13 cellular contexts compared by ENCODE assay signal in the genomic region with DNA sequence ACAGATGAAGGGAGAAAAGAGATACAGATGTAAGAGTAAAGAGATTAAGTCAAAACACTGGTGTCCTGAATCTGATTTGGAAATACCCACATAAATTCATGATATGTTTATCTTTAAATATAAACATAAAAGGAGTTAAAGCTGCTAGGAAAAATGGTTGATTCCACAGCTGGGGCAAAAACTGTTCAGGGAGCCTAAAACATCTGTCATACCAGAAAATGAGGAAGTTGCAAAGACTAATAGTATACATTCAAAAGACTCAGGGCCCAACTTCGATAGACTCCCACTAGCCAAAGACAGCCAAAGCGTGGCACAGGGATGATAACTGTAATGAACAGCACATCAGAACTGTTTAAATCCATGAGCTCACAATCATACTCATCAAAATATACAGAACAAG.
DNase-seq lines count a peak whose midpoint lies in the region; ATAC-seq, FAIRE-seq and TF ChIP-seq lines count a peak whose summit lies in the region.
"Had no signal": no experiment of that assay in that cellular context is flagged by ENCODE, and none has a peak within 500 bp of the region (broad histone marks: within the 10 kb centered on the region; RNA-seq: fewer than 3 reads in every experiment).

No MANE protein-coding gene starts in this region.

- peaks cover 32% of the 10 kb centered on the region for H3K4me1 ChIP-seq in GM12878 (ENCODE audit: control insufficient read depth, insufficient read depth, low read length)

- in situ Hi-C loops in GM12878 (cut with MboI), result no loop called here

- no peak overlapping the region for H3K9ac ChIP-seq in GM12878 (ENCODE audit: control insufficient read depth, insufficient read depth, low read length)

- RAD21 ChIA-PET in GM12878 (lab: Charles Lee; ENCODE audit: unreplicated experiment), result interaction anchor here (0.8 to 5.4 kb wide), 12 partner anchors 8 to 142 kb away, joined by 3 to 55 read pairs (median 6); no protein-coding TSS in a partner anchor

- no TSS peak for BruUV-seq in GM12878 (replicated peaks; lab: Mats Ljungman, UMichigan)

- TF ChIP-seq EP300 in GM12878 (IDR thresholded peaks at IDR 0.05; ENCODE audit: borderline replicate concordance in 1 of 2, control insufficient read depth in 1 of 2, low read depth in 2 of 2, low read length in 2 of 2), result no peak

- WGBS in GM12878 (ENCODE audit: insufficient coverage, insufficient replicate concordance, low lambda C conversion rate, missing lambda C conversion rate), result 23% methylated on average over 2 of the region's 2 CpGs

- POLR2A ChIA-PET in GM12878 (lab: Charles Lee), result interaction anchor here (0.6 to 2.6 kb wide), 10 partner anchors 9 to 71 kb away, joined by 3 to 21 read pairs (median 5); no protein-coding TSS in a partner anchor

- no peak for TF ChIP-seq RAD21 in GM12878 (IDR thresholded peaks at IDR 0.05; ENCODE audit: insufficient read depth, low read depth, low read length)

- ATAC-seq in GM18861 (IDR thresholded peaks at IDR 0.05; ENCODE audit: unreplicated experiment), result peak; percentile 56
- ATAC-seq in GM21737 (IDR thresholded peaks at IDR 0.05; ENCODE audit: unreplicated experiment), result peak; percentile 50
- peak; percentile 54 for ATAC-seq in HG03521 (IDR thresholded peaks at IDR 0.05; ENCODE audit: unreplicated experiment)
- peak; percentile 78 for ATAC-seq in GM12878
- ATAC-seq: heart left ventricle; stimulated activated naive CD8-positive, alpha-beta T cell treated with anti-CD3 and anti-CD28 coated beads, Interleukin-15, amount 100 ng/mL, for 72 hours had no signal

- no peak for DNase-seq in GM12878 (ENCODE audit: low read depth, low spot score)
- DNase-seq in middle frontal gyrus (ENCODE audit: extremely low spot score, low spot score), result no peak
- DNase-seq in stimulated activated naive CD4-positive, alpha-beta T cell (lab: John Stamatoyannopoulos, UW), result no peak
- no peak for DNase-seq in NCI-H226
- DNase-seq in LoVo (ENCODE audit: low spot score), result no peak
- DNase-seq: activated gamma-delta T cell; dermis blood vessel endothelial cell; heart left ventricle; NCI-H526; stimulated activated naive CD8-positive, alpha-beta T cell treated with anti-CD3 and anti-CD28 coated beads, Interleukin-15, amount 100 ng/mL, for 72 hours had no signal

- SMC1A ChIA-PET in GM12878 (lab: Charles Lee; ENCODE audit: uncharacterized antibody, unreplicated experiment), result interaction anchor here (0.8 to 4.8 kb wide), 13 partner anchors 8 to 57 kb away, joined by 3 to 40 read pairs (median 5); no protein-coding TSS in a partner anchor

- intact Hi-C loops in GM12878 (cut with micrococcal nuclease; ENCODE audit: unreplicated experiment), result no loop called here

- CTCF ChIA-PET in GM12878 (lab: Yijun Ruan, JAX), result interaction anchor here (0.8 to 3.5 kb wide), 8 partner anchors 8 to 165 kb away, joined by 3 to 14 read pairs (median 5); no protein-coding TSS in a partner anchor

- peak overlapping the region; percentile 4 for H3K27ac ChIP-seq in GM12878 (ENCODE audit: control insufficient read depth, insufficient read depth)
- H3K27ac ChIP-seq: heart left ventricle had no signal

- 0 out of 2 replicates have a peak overlapping the region, but pooled peaks have one; percentile 16 for H3K4me3 ChIP-seq in GM12878
- H3K4me3 ChIP-seq: heart left ventricle had no signal

- peaks cover 19% of the 10 kb centered on the region for H3K79me2 ChIP-seq in GM12878 (ENCODE audit: control insufficient read depth, insufficient read depth, low read length)

- peaks cover 6 to 15% of the 10 kb centered on the region in 2 experiments for H3K36me3 ChIP-seq in GM12878 (ENCODE audit: control insufficient read depth in 2 of 2, insufficient read depth in 2 of 2, low read length in 1 of 2)
- H3K36me3 ChIP-seq: heart left ventricle had no signal

- no peak overlapping the region; the same call in 1 of the 2 replicates for H3K4me2 ChIP-seq in GM12878 (ENCODE audit: control insufficient read depth, insufficient read depth)

- H3K27me3 ChIP-seq in GM12878 (replicated peaks in 1 of 2; ENCODE audit: control insufficient read depth in 2 of 2, insufficient read depth in 2 of 2, low read length in 1 of 2), result no peaks in the 10 kb centered on the region
- H3K27me3 ChIP-seq: heart left ventricle had no signal

- no peak for TF ChIP-seq CTCF in GM12878 (IDR thresholded peaks at IDR 0.05 in 2 of 3, conservative IDR thresholded peaks at IDR 0.05 in 1 of 3; ENCODE audit: control insufficient read depth in 2 of 3, extremely low read depth in 1 of 3, insufficient read depth in 1 of 3, low read depth in 3 of 3, low read length in 3 of 3)

- peak; percentile 81 for FAIRE-seq in GM12878 (lab: Jason Lieb, UNC)

- H2AFZ ChIP-seq in GM12878 (ENCODE audit: control insufficient read depth, low read depth, low read length), result no peak overlapping the region

- H4K20me1 ChIP-seq in GM12878 (ENCODE audit: control insufficient read depth, insufficient read depth), result no peaks in the 10 kb centered on the region

- H3K9me3 ChIP-seq in GM12878 (replicated peaks; ENCODE audit: control insufficient read depth, insufficient read depth, low read length), result no peaks in the 10 kb centered on the region
- H3K9me3 ChIP-seq: heart left ventricle had no signal

- TF ChIP-seq POLR2A in GM12878 (IDR thresholded peaks at IDR 0.05; ENCODE audit: low read depth, low read length), result no peak

TF ChIP-seq in GM12878, 131 proteins besides CTCF, POLR2A, EP300 and RAD21:
- peak; percentile 68; the same call in 1 of the 2 replicates for TF ChIP-seq SPI1 (IDR thresholded peaks at IDR 0.05; ENCODE audit: borderline replicate concordance, insufficient read depth, low read depth, low read length)
- TF ChIP-seq JUND (IDR thresholded peaks at IDR 0.05; ENCODE audit: low read depth, low read length), result no peak
- TF ChIP-seq ZNF622 (IDR thresholded peaks at IDR 0.05), result no peak
- TF ChIP-seq KDM1A (IDR thresholded peaks at IDR 0.05; ENCODE audit: borderline replicate concordance), result no peak
